Comparison of ENCODE assay signal across 16 cellular contexts in genomic region chr21:40852563-40852962, GRCh38. TPM values are rescaled to one million over a fixed set of nuclear protein-coding genes. Genes with fewer than 3 reads are reported as not detected.
DNase-seq lines count a peak whose midpoint lies in the region; ATAC-seq, FAIRE-seq and TF ChIP-seq lines count a peak whose summit lies in the region.
"Had no signal": no experiment of that assay in that cellular context is flagged by ENCODE, and none has a peak within 500 bp of the region (broad histone marks: within the 10 kb centered on the region; RNA-seq: fewer than 3 reads in every experiment).

No MANE protein-coding gene starts in this region.

- no peak overlapping the region for H4K91ac ChIP-seq in H9 (ENCODE audit: insufficient read length, low read depth, low read length)

- peak; percentile 14 for ATAC-seq in left lobe of liver

- peaks cover 2% of the 10 kb centered on the region; the same call in 1 of the 2 replicates for H3K4me1 ChIP-seq in H9 (ENCODE audit: insufficient read depth, low read length)
- H3K4me1 ChIP-seq: SJCRH30 had no signal

- WGBS in H9 (ENCODE audit: extremely low coverage, insufficient read length, low lambda C conversion rate) = no CpG with 5 or more reads among the region's 5 CpGs

- DNase-seq in H9 (peak; percentile 38), left lobe of liver (ENCODE audit: low spot score) (no peak), GM12892 (ENCODE audit: insufficient read length) (no peak), NOMO-1 (lab: John Stamatoyannopoulos, UW; ENCODE audit: unreplicated experiment in 2 of 2) (no peak)
- DNase-seq in activated CD4-positive, CD25-positive, alpha-beta regulatory T cell (lab: John Stamatoyannopoulos, UW) = no peak
- DNase-seq: ACHN; AML-193; CD4-positive, CD25-positive, alpha-beta regulatory T cell; NCI-H1436; NCI-H2029; NCI-H2171 treated with DMSO at 0.1 percent for 48 hours; NCI-H446 treated with DMSO at 0.1 percent for 48 hours; PC-9; SJCRH30 had no signal

- no peak overlapping the region for H3K56ac ChIP-seq in H9 (ENCODE audit: insufficient read length, low read depth, low read length)

- no peak overlapping the region for H3K27ac Mint-ChIP-seq in H9
- H3K27ac Mint-ChIP-seq: CD4-positive, CD25-positive, alpha-beta regulatory T cell had no signal

- no peak overlapping the region for H3K4me2 ChIP-seq in H9 (ENCODE audit: insufficient read depth, insufficient read length, low read length)
- H3K4me2 ChIP-seq: PC-9 had no signal

- no peak overlapping the region for H3K4ac ChIP-seq in H9 (ENCODE audit: low read depth, low read length)

- no peak overlapping the region for H3K9ac ChIP-seq in H9 (ENCODE audit: extremely low read depth, insufficient read length, low read length)

- H3T11ph ChIP-seq in H9 (ENCODE audit: low read length) = no peak overlapping the region

- H3K23me2 ChIP-seq in H9 (ENCODE audit: insufficient read length, low read depth, low read length, poor library complexity, severe bottlenecking) = no peaks in the 10 kb centered on the region

- no peak overlapping the region for H2BK120ac ChIP-seq in H9 (ENCODE audit: low read depth, low read length, poor library complexity, severe bottlenecking)

- no peaks in the 10 kb centered on the region for H4K20me1 ChIP-seq in H9 (ENCODE audit: control insufficient read depth, insufficient read depth, insufficient read length)

- H2AK5ac ChIP-seq in H9 (ENCODE audit: insufficient read length, low read length) = no peak overlapping the region

- peak; percentile 20; the same call in 1 of the 2 replicates for TF ChIP-seq CTCF in C4-2B (conservative IDR thresholded peaks at IDR 0.05)
- peak; percentile 51 for TF ChIP-seq CTCF in H9 (conservative IDR thresholded peaks at IDR 0.05)
- 0 out of 2 replicates have a peak, but pooled peaks have one; percentile 17 for TF ChIP-seq CTCF in VCaP (conservative IDR thresholded peaks at IDR 0.05)

- no peak overlapping the region for H2BK15ac ChIP-seq in H9 (ENCODE audit: low read depth, low read length)

- H3K79me1 ChIP-seq in H9 (ENCODE audit: insufficient read depth, low read depth, low read length, poor library complexity, severe bottlenecking) = no peaks in the 10 kb centered on the region

- no peak overlapping the region for H3K4me3 Mint-ChIP-seq in H9
- H3K4me3 Mint-ChIP-seq: CD4-positive, CD25-positive, alpha-beta regulatory T cell had no signal

- H3K36me3 Mint-ChIP-seq in H9 (ENCODE audit: insufficient read depth in 1 of 3, low read depth in 3 of 3) = peaks cover 0 to 4% (median 0%) of the 10 kb centered on the region in 3 experiments; a peak in 2 of 7 replicates
- H3K36me3 Mint-ChIP-seq: CD4-positive, CD25-positive, alpha-beta regulatory T cell had no signal

- H3K27ac ChIP-seq in C4-2B (no peak overlapping the region), H9 (ENCODE audit: insufficient read length, low read depth, low read length) (no peak overlapping the region), VCaP (no peak overlapping the region)
- H3K27ac ChIP-seq: PC-9, SJCRH30 had no signal

- H2BK5ac ChIP-seq in H9 (ENCODE audit: insufficient read length, low read length) = no peak overlapping the region

- FAIRE-seq in GM12892 (lab: Jason Lieb, UNC) = no peak

- H2AFZ ChIP-seq in H9 (ENCODE audit: low read length) = no peak overlapping the region
- H2AFZ ChIP-seq: PC-9 had no signal

- no peak overlapping the region for H4K5ac ChIP-seq in H9 (ENCODE audit: insufficient read length, low read depth, low read length)

- TF ChIP-seq POLR2A in GM12892 (IDR thresholded peaks at IDR 0.05; ENCODE audit: low read depth, low read length) = no peak

- peaks cover 26% of the 10 kb centered on the region for H3K27me3 Mint-ChIP-seq in H9 (ENCODE audit: low read depth)

- H4K8ac ChIP-seq in H9 (replicated peaks; ENCODE audit: insufficient read length, low read depth, low read length) = no peak overlapping the region

- no peaks in the 10 kb centered on the region for H3K27me3 ChIP-seq in H9 (ENCODE audit: insufficient read depth, low read length)

- no peak overlapping the region for H2BK20ac ChIP-seq in H9 (ENCODE audit: low read depth, low read length, poor library complexity, severe bottlenecking)

- no peaks in the 10 kb centered on the region for H3K79me2 ChIP-seq in H9 (ENCODE audit: insufficient read depth, low read length)

- no peaks in the 10 kb centered on the region for H3K9me3 ChIP-seq in H9 (ENCODE audit: control insufficient read depth, low read depth, low read length)
- H3K9me3 ChIP-seq: SJCRH30 had no signal

- no peak overlapping the region for H3K14ac ChIP-seq in H9 (ENCODE audit: insufficient read depth, low read length)

- H3K4me1 Mint-ChIP-seq in H9 = peaks cover 4% of the 10 kb centered on the region in 2 experiments; a peak in 3 of 4 replicates
- H3K4me1 Mint-ChIP-seq: CD4-positive, CD25-positive, alpha-beta regulatory T cell had no signal

- H3K23ac ChIP-seq in H9 (ENCODE audit: insufficient read length, low read depth, low read length) = no peak overlapping the region

- peaks cover 2% of the 10 kb centered on the region in 2 experiments; a peak in 4 of 5 replicates for H3K9me3 Mint-ChIP-seq in H9

- no peak overlapping the region for H2BK12ac ChIP-seq in H9 (ENCODE audit: insufficient read length, low read depth, low read length)

- H3K18ac ChIP-seq in H9 (ENCODE audit: insufficient read length, low read depth, low read length) = no peak overlapping the region

RNA-seq across cellular contexts. Expression of gene DSCAM, which starts 5.6 kb away (rescaled TPM):
- 0.15 and 0.17 TPM in 2 replicates for total RNA-seq in H9 (2021)
- total RNA-seq in left lobe of liver = 0.10 TPM
- polyA plus RNA-seq in GM12892 (2012; ENCODE audit: missing spikeins) = not detected
- total RNA-seq: CD4-positive, CD25-positive, alpha-beta regulatory T cell; PC-9 had no signal
- polyA plus RNA-seq: CD4-positive, CD25-positive, alpha-beta regulatory T cell had no signal
